ENCODE assay signal across 27 cellular contexts in genomic region chr1:192793983-192794767, GRCh38. TPM values are rescaled to one million over a fixed set of nuclear protein-coding genes. Genes with fewer than 3 reads are reported as not detected.
DNase-seq lines count a peak whose midpoint lies in the region; ATAC-seq and TF ChIP-seq lines count a peak whose summit lies in the region.
"Had no signal": no experiment of that assay in that cellular context is flagged by ENCODE, and none has a peak within 500 bp of the region (broad histone marks: within the 10 kb centered on the region; RNA-seq: fewer than 3 reads in every experiment).

No MANE protein-coding gene starts in this region.

- H3T11ph ChIP-seq in H9 (ENCODE audit: low read length), result no peak overlapping the region

- H3K36me3 ChIP-seq in sigmoid colon (no peaks in the 10 kb centered on the region), body of pancreas (replicated peaks in 1 of 2; ENCODE audit: insufficient read depth in 1 of 2, low read depth in 2 of 2) (no peaks in the 10 kb centered on the region), SJCRH30 (no peaks in the 10 kb centered on the region)
- H3K36me3 ChIP-seq: neutrophil, suprapubic skin had no signal

- no peaks in the 10 kb centered on the region for H3K9me3 ChIP-seq in H9 (ENCODE audit: control insufficient read depth, low read depth, low read length)
- no peaks in the 10 kb centered on the region for H3K9me3 ChIP-seq in sigmoid colon
- no peaks in the 10 kb centered on the region for H3K9me3 ChIP-seq in body of pancreas
- no peaks in the 10 kb centered on the region for H3K9me3 ChIP-seq in SJCRH30 (replicated peaks)
- H3K9me3 ChIP-seq: neutrophil, suprapubic skin had no signal

- H4K20me1 ChIP-seq in H9 (ENCODE audit: control insufficient read depth, insufficient read depth, insufficient read length), result no peaks in the 10 kb centered on the region

- H3K36me3 Mint-ChIP-seq in H9 (ENCODE audit: insufficient read depth in 1 of 3, low read depth in 3 of 3), result no peaks in the 10 kb centered on the region
- H3K36me3 Mint-ChIP-seq: CD14-positive monocyte; memory B cell; stimulated activated memory B cell treated with anti-CD40 and anti-IgM and Interleukin-4, amounts not matched to agents 10 μg/mL and 1 μg/mL and 100 μg/mL, for 72 hours had no signal

- H3K4me3 ChIP-seq in sigmoid colon (no peak overlapping the region), body of pancreas (no peak overlapping the region), SJCRH30 (no peak overlapping the region)
- H3K4me3 ChIP-seq: dorsolateral prefrontal cortex, GM12878, SK-N-MC, suprapubic skin had no signal

- H3K4me1 ChIP-seq in H9 (ENCODE audit: insufficient read depth, low read length), result no peaks in the 10 kb centered on the region; the same call in 1 of the 2 replicates
- peaks cover 0 to 28% (median 22%) of the 10 kb centered on the region in 4 donors for H3K4me1 ChIP-seq in sigmoid colon
- H3K4me1 ChIP-seq in body of pancreas, result no peaks in the 10 kb centered on the region
- H3K4me1 ChIP-seq in SJCRH30, result no peaks in the 10 kb centered on the region
- H3K4me1 ChIP-seq: suprapubic skin had no signal

- no peak overlapping the region for H3K4me2 ChIP-seq in H9 (ENCODE audit: insufficient read depth, insufficient read length, low read length)

- no peaks in the 10 kb centered on the region for H3K79me2 ChIP-seq in H9 (ENCODE audit: insufficient read depth, low read length)

- no peak overlapping the region for H2BK20ac ChIP-seq in H9 (ENCODE audit: low read depth, low read length, poor library complexity, severe bottlenecking)

- H3K27ac Mint-ChIP-seq in H9, result peak overlapping the region; percentile 11 to 92 (median 86); a peak in 6 of 7 replicates
- H3K27ac Mint-ChIP-seq: CD14-positive monocyte; memory B cell; progenitor cell of endocrine pancreas; stimulated activated memory B cell treated with anti-CD40 and anti-IgM and Interleukin-4, amounts not matched to agents 10 μg/mL and 1 μg/mL and 100 μg/mL, for 72 hours had no signal

- no peak overlapping the region for H2BK5ac ChIP-seq in H9 (ENCODE audit: insufficient read length, low read length)

- peak overlapping the region in 1 of 2 experiments; percentile 12; a peak in 1 of 5 replicates for H3K4me3 Mint-ChIP-seq in H9
- H3K4me3 Mint-ChIP-seq: CD14-positive monocyte; memory B cell; stimulated activated memory B cell treated with anti-CD40 and anti-IgM and Interleukin-4, amounts not matched to agents 10 μg/mL and 1 μg/mL and 100 μg/mL, for 72 hours had no signal

- WGBS in H9 (ENCODE audit: extremely low coverage, insufficient read length, low lambda C conversion rate), result no CpG with 5 or more reads among the region's 2 CpGs
- WGBS in sigmoid colon, 2 donors, result 89% methylated on average over 2 of the region's 2 CpGs
- 80 to 88% methylated on average over 2 of the region's 2 CpGs for WGBS in body of pancreas, 2 donors

- H4K8ac ChIP-seq in H9 (replicated peaks; ENCODE audit: insufficient read length, low read depth, low read length), result no peak overlapping the region

- no peaks in the 10 kb centered on the region for H3K27me3 ChIP-seq in H9 (ENCODE audit: insufficient read depth, low read length)
- H3K27me3 ChIP-seq in sigmoid colon, result no peaks in the 10 kb centered on the region
- H3K27me3 ChIP-seq in body of pancreas, result no peaks in the 10 kb centered on the region
- H3K27me3 ChIP-seq in SJCRH30, result no peaks in the 10 kb centered on the region
- H3K27me3 ChIP-seq: neutrophil, suprapubic skin had no signal

- no peak overlapping the region for H2AK5ac ChIP-seq in H9 (ENCODE audit: insufficient read length, low read length)

- DNase-seq in H9 (no peak), M059J (ENCODE audit: low read depth) (peak; percentile 31), foreskin melanocyte (peak; percentile 13), sigmoid colon (no peak), body of pancreas (no peak), NCI-H1417 (lab: John Stamatoyannopoulos, UW) (no peak), SJCRH30 (no peak)
- DNase-seq: activated gamma-delta T cell; Calu3; DND-41; dorsolateral prefrontal cortex; head of caudate nucleus; left colon; NCI-H1105 treated with DMSO at 0.1 percent for 48 hours; NCI-H2029 treated with DMSO at 0.1 percent for 48 hours; NCI-H2227 treated with DMSO at 0.1 percent for 48 hours; RPMI8226; stimulated activated CD4-positive, alpha-beta T cell treated with anti-CD3 and anti-CD28 coated beads, Interleukin-4, amount 100 ng/mL, for 4 hours; T-helper 2 cell had no signal

- no peak overlapping the region for H3K23ac ChIP-seq in H9 (ENCODE audit: insufficient read length, low read depth, low read length)

- intact Hi-C loops in sigmoid colon (cut with DNase I) (no loop called here), body of pancreas (cut with DNase I) (no loop called here)

- H2BK120ac ChIP-seq in H9 (ENCODE audit: low read depth, low read length, poor library complexity, severe bottlenecking), result no peak overlapping the region

- TF ChIP-seq POLR2A in sigmoid colon (IDR thresholded peaks at IDR 0.05) (no peak), body of pancreas (IDR thresholded peaks at IDR 0.05) (no peak)

- ATAC-seq in body of pancreas, result no peak
- ATAC-seq: GM12878; left colon; stimulated activated memory B cell treated with anti-CD40 and anti-IgM and Interleukin-4, amounts not matched to agents 10 μg/mL and 1 μg/mL and 100 μg/mL, for 72 hours had no signal

- no peaks in the 10 kb centered on the region; a peak in 2 of 5 replicates for H3K9me3 Mint-ChIP-seq in H9
- H3K9me3 Mint-ChIP-seq: memory B cell; stimulated activated memory B cell treated with anti-CD40 and anti-IgM and Interleukin-4, amounts not matched to agents 10 μg/mL and 1 μg/mL and 100 μg/mL, for 72 hours had no signal

- no peak overlapping the region for H3K9ac ChIP-seq in H9 (ENCODE audit: extremely low read depth, insufficient read length, low read length)

- no peak overlapping the region for H4K91ac ChIP-seq in H9 (ENCODE audit: insufficient read length, low read depth, low read length)

- H3K27me3 Mint-ChIP-seq in H9 (ENCODE audit: low read depth), result no peaks in the 10 kb centered on the region
- H3K27me3 Mint-ChIP-seq: progenitor cell of endocrine pancreas; stimulated activated memory B cell treated with anti-CD40 and anti-IgM and Interleukin-4, amounts not matched to agents 10 μg/mL and 1 μg/mL and 100 μg/mL, for 72 hours had no signal

- H3K4me1 Mint-ChIP-seq in H9, result peaks cover 22 to 25% of the 10 kb centered on the region in 2 experiments
- H3K4me1 Mint-ChIP-seq: stimulated activated memory B cell treated with anti-CD40 and anti-IgM and Interleukin-4, amounts not matched to agents 10 μg/mL and 1 μg/mL and 100 μg/mL, for 72 hours had no signal

- H4K5ac ChIP-seq in H9 (ENCODE audit: insufficient read length, low read depth, low read length), result no peak overlapping the region

- H3K56ac ChIP-seq in H9 (ENCODE audit: insufficient read length, low read depth, low read length), result no peak overlapping the region

- no peak overlapping the region for H2AFZ ChIP-seq in H9 (ENCODE audit: low read length)

- H2BK15ac ChIP-seq in H9 (ENCODE audit: low read depth, low read length), result no peak overlapping the region

- no peaks in the 10 kb centered on the region for H3K23me2 ChIP-seq in H9 (ENCODE audit: insufficient read length, low read depth, low read length, poor library complexity, severe bottlenecking)

- no peak overlapping the region for H3K4ac ChIP-seq in H9 (ENCODE audit: low read depth, low read length)

- H3K79me1 ChIP-seq in H9 (ENCODE audit: insufficient read depth, low read depth, low read length, poor library complexity, severe bottlenecking), result no peaks in the 10 kb centered on the region

- peak overlapping the region; percentile 71 for H3K27ac ChIP-seq in H9 (ENCODE audit: insufficient read length, low read depth, low read length)
- H3K27ac ChIP-seq in sigmoid colon, result peak overlapping the region in 3 of 4 donors; percentile 50 to 70 (median 66)
- H3K27ac ChIP-seq in body of pancreas, result no peak overlapping the region
- H3K27ac ChIP-seq in SJCRH30, result no peak overlapping the region
- H3K27ac ChIP-seq: dorsolateral prefrontal cortex, neutrophil, SK-N-MC, suprapubic skin had no signal

- H3K14ac ChIP-seq in H9 (ENCODE audit: insufficient read depth, low read length), result no peak overlapping the region

- TF ChIP-seq EP300 in sigmoid colon (IDR thresholded peaks at IDR 0.05), result no peak

- H3K18ac ChIP-seq in H9 (ENCODE audit: insufficient read length, low read depth, low read length), result no peak overlapping the region

- TF ChIP-seq CTCF in H9 (conservative IDR thresholded peaks at IDR 0.05) (no peak), sigmoid colon (IDR thresholded peaks at IDR 0.05) (no peak), body of pancreas (IDR thresholded peaks at IDR 0.05) (no peak)

- H2BK12ac ChIP-seq in H9 (ENCODE audit: insufficient read length, low read depth, low read length), result no peak overlapping the region

RNA-seq across cellular contexts. Expression of gene RGS2, which starts 14.7 kb away (rescaled TPM):
- total RNA-seq in H9 (2021), result 13.7 and 13.9 TPM in 2 replicates
- total RNA-seq in M059J (2014; rRNA removed; shearing (Covaris generic)), result 17.9 and 27.8 TPM in 2 replicates
- total RNA-seq in sigmoid colon, result 100 to 1,000 TPM; 366 to 667 (median 434) TPM
- 100 to 1,000 TPM in 1 of 3 donors, 10 to 100 TPM in 2; 22.4 to 118 (median 49.2) TPM for polyA plus RNA-seq in sigmoid colon
- 10 to 100 TPM; 14.5 to 32.7 TPM for total RNA-seq in body of pancreas
- total RNA-seq in SJCRH30 (2014; rRNA removed; shearing (Covaris generic)), result 7.1 TPM in 2 replicates

Comparison
In these comparisons a context has a peak if more than half of its experiments do, and no peak if none do; other contexts are left out.
1. DNase-seq: peak in M059J (single experiment) and foreskin melanocyte (single experiment); none in H9 (single experiment), sigmoid colon (single experiment), body of pancreas (0 of 4), NCI-H1417 (0 of 3) and SJCRH30 (0 of 2).
2. H3K27ac ChIP-seq: peak in H9 (single experiment) and sigmoid colon (3 of 4); none in body of pancreas (0 of 4) and SJCRH30 (single experiment).
3. RNA of gene RGS2, which starts 14.7 kb away (total RNA-seq): 366 to 667 TPM in sigmoid colon; 14.5 to 32.7 TPM in body of pancreas, 17.9 to 27.8 TPM in M059J, 13.7 to 13.9 TPM in H9 and 7.1 TPM in SJCRH30; every median in the first group is over 10 times any median in the second.